In the genomic region with DNA sequence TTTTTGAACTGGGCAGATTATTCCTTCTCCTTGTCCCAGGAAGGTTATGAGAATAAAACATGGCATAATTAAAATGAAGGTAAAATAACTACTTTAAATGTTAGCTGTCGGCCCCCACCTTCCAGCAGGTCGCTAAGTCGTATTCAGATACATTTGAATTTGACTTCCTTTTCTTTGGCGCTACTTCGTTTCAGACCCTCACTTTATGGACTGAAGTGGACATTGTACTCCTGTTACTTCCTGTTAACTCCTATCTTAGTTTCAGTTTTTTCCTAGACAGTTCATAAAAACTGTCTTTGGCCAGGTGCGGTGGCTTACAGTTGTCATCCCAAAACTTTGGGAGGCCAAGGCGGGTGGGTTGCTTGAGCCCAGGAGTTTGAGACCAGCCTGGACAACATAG, we compare ENCODE assay signal across 19 cellular contexts.
"Had no signal": no experiment of that assay in that cellular context is flagged by ENCODE, and none has a peak within 500 bp of the region (broad histone marks: within the 10 kb centered on the region; RNA-seq: fewer than 3 reads in every experiment).

No MANE protein-coding gene starts in this region.

- H3K27me3 Mint-ChIP-seq: activated CD4-positive, alpha-beta memory T cell treated with anti-CD3 and anti-CD28 coated beads for 36 hours; activated CD4-positive, alpha-beta T cell treated with anti-CD3 and anti-CD28 coated beads for 36 hours; activated naive CD8-positive, alpha-beta T cell treated with anti-CD3 and anti-CD28 coated beads for 36 hours; activated T-helper 17 cell treated with anti-CD3 and anti-CD28 coated beads, Interleukin-2, amount 50 U/mL, for 72 hours; memory B cell; naive thymus-derived CD8-positive, alpha-beta T cell had no signal

- H3K4me3 Mint-ChIP-seq: activated CD4-positive, alpha-beta memory T cell treated with anti-CD3 and anti-CD28 coated beads for 36 hours; activated CD4-positive, alpha-beta T cell treated with anti-CD3 and anti-CD28 coated beads for 36 hours; activated naive CD8-positive, alpha-beta T cell treated with anti-CD3 and anti-CD28 coated beads for 36 hours; activated T-helper 17 cell treated with anti-CD3 and anti-CD28 coated beads, Interleukin-2, amount 50 U/mL, for 72 hours; memory B cell; naive thymus-derived CD8-positive, alpha-beta T cell; T-helper 2 cell treated with Interferon-gamma antibody and Interleukin-4, amounts not matched to agents 5 μg/mL and 100 μg/mL, for 36 hours; WTC11 had no signal

- DNase-seq: activated CD4-positive, alpha-beta memory T cell treated with anti-CD3 and anti-CD28 coated beads for 36 hours; activated CD4-positive, alpha-beta T cell treated with anti-CD3 and anti-CD28 coated beads for 36 hours; activated naive CD4-positive, alpha-beta T cell; activated naive CD8-positive, alpha-beta T cell treated with anti-CD3 and anti-CD28 coated beads for 36 hours; activated T-cell treated with anti-CD3 and anti-CD28 coated beads for 4 hours; amniotic stem cell; dermis blood vessel endothelial cell; effector memory CD4-positive, alpha-beta T cell; naive thymus-derived CD8-positive, alpha-beta T cell; nucleus accumbens; posterior cingulate gyrus; stimulated activated naive CD4-positive, alpha-beta T cell; thyroid gland had no signal

- H3K9me3 Mint-ChIP-seq: activated CD4-positive, alpha-beta memory T cell treated with anti-CD3 and anti-CD28 coated beads for 36 hours; activated naive CD8-positive, alpha-beta T cell treated with anti-CD3 and anti-CD28 coated beads for 36 hours; activated T-helper 17 cell treated with anti-CD3 and anti-CD28 coated beads, Interleukin-2, amount 50 U/mL, for 72 hours; memory B cell; naive thymus-derived CD8-positive, alpha-beta T cell; T-helper 2 cell treated with Interferon-gamma antibody and Interleukin-4, amounts not matched to agents 5 μg/mL and 100 μg/mL, for 36 hours had no signal

- ATAC-seq: activated CD4-positive, alpha-beta T cell treated with anti-CD3 and anti-CD28 coated beads for 36 hours; activated T-helper 17 cell treated with anti-CD3 and anti-CD28 coated beads, Interleukin-2, amount 50 U/mL, for 72 hours; naive thymus-derived CD8-positive, alpha-beta T cell; WTC11 had no signal

- H3K27ac ChIP-seq: esophagus muscularis mucosa, skin epidermis, thyroid gland had no signal

- H3K27ac Mint-ChIP-seq: activated CD4-positive, alpha-beta memory T cell treated with anti-CD3 and anti-CD28 coated beads for 36 hours; activated CD4-positive, alpha-beta T cell treated with anti-CD3 and anti-CD28 coated beads for 36 hours; activated naive CD8-positive, alpha-beta T cell treated with anti-CD3 and anti-CD28 coated beads for 36 hours; activated T-helper 17 cell treated with anti-CD3 and anti-CD28 coated beads, Interleukin-2, amount 50 U/mL, for 72 hours; memory B cell; T-helper 2 cell treated with Interferon-gamma antibody and Interleukin-4, amounts not matched to agents 5 μg/mL and 100 μg/mL, for 36 hours; WTC11 had no signal

- H3K36me3 ChIP-seq: esophagus muscularis mucosa, thyroid gland had no signal

- H3K9me3 ChIP-seq: esophagus muscularis mucosa, thyroid gland had no signal

- H3K4me3 ChIP-seq: esophagus muscularis mucosa, skin epidermis, thyroid gland had no signal

- H3K27me3 ChIP-seq: esophagus muscularis mucosa, thyroid gland had no signal
